ENCODE assay signal across 9 cellular contexts in the genomic region with DNA sequence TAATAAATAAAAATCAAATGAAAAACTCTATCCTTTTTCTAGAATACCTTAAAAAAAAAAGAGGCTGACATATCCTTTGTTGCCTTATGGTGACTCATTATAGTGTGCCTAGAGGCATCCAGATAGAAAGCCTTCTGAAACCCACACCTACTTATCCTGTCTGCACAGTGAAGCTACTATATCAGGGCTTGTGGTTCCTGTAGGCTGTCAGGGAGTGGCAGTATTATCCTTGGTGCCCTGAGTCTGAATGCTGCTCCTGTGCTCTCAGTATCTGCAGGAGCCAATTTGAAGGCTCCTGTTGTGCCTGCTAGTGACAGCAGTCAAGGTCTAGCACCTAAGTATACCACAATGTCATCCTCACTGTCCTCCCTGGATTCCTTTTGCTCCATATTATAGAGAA.
A peak's percentile ranks its signal among the peaks of the same experiment; 100 is the strongest.
DNase-seq lines count a peak whose midpoint lies in the region; ATAC-seq, FAIRE-seq and TF ChIP-seq lines count a peak whose summit lies in the region.
"Had no signal": no experiment of that assay in that cellular context is flagged by ENCODE, and none has a peak within 500 bp of the region (broad histone marks: within the 10 kb centered on the region; RNA-seq: fewer than 3 reads in every experiment).

No MANE protein-coding gene starts in this region.

- peaks cover 2% of the 10 kb centered on the region for H3K27me3 ChIP-seq in astrocyte (ENCODE audit: insufficient read depth, low read length)

- peak overlapping the region; percentile 68 for H3K27ac Mint-ChIP-seq in astrocyte (ENCODE audit: unreplicated experiment)

- no peaks in the 10 kb centered on the region for H3K79me2 ChIP-seq in astrocyte (ENCODE audit: insufficient read depth, low read length)

- no peaks in the 10 kb centered on the region for H3K36me3 Mint-ChIP-seq in astrocyte (ENCODE audit: low read depth, unreplicated experiment)

- no peak overlapping the region for H3K9ac ChIP-seq in astrocyte (ENCODE audit: low read length)

- H4K20me1 ChIP-seq in astrocyte (ENCODE audit: insufficient read depth, low read length): no peaks in the 10 kb centered on the region

- peak; percentile 22 for DNase-seq in ACHN
- DNase-seq in astrocyte (ENCODE audit: low read depth): peak; percentile 13
- no peak for DNase-seq in NCI-H1105 (lab: John Stamatoyannopoulos, UW)
- no peak for DNase-seq in GM10266 (ENCODE audit: extremely low spot score)
- no peak for DNase-seq in activated T-cell treated with anti-CD3 and anti-CD28 coated beads, Interleukin-2, amount 50 U/mL, for 1 hour

- no peak for TF ChIP-seq CTCF in astrocyte (IDR thresholded peaks at IDR 0.05; ENCODE audit: insufficient read depth, low read depth, low read length)
- TF ChIP-seq CTCF in GM10266 (IDR thresholded peaks at IDR 0.05; ENCODE audit: control insufficient read depth, insufficient read depth, low read depth, missing control alignments): no peak

- no peaks in the 10 kb centered on the region for H3K9me3 ChIP-seq in astrocyte (ENCODE audit: insufficient read depth, low read depth, low read length)

- no peak overlapping the region for H3K4me3 Mint-ChIP-seq in astrocyte (ENCODE audit: unreplicated experiment)

- peaks cover 2% of the 10 kb centered on the region for H3K9me3 Mint-ChIP-seq in astrocyte (ENCODE audit: unreplicated experiment)

- no peak overlapping the region for H2AFZ ChIP-seq in astrocyte (ENCODE audit: low read depth, low read length)

- ATAC-seq in GM19351 (IDR thresholded peaks at IDR 0.05; ENCODE audit: unreplicated experiment) (peak; percentile 39), HG03354 (IDR thresholded peaks at IDR 0.05; ENCODE audit: poor library complexity, severe bottlenecking, unreplicated experiment) (peak; percentile 82), HG03159 (IDR thresholded peaks at IDR 0.05; ENCODE audit: unreplicated experiment) (no peak)
- ATAC-seq: SK-N-SH treated with all-trans-retinoic acid at 6 μM for 48 hours had no signal

- peaks cover 14% of the 10 kb centered on the region for H3K4me1 Mint-ChIP-seq in astrocyte (ENCODE audit: low read depth, unreplicated experiment)

- peaks cover 9% of the 10 kb centered on the region for H3K4me1 ChIP-seq in astrocyte (ENCODE audit: insufficient read depth, low read length)

- no peak overlapping the region for H3K27ac ChIP-seq in astrocyte (ENCODE audit: low read depth, low read length)

- H3K36me3 ChIP-seq in astrocyte (ENCODE audit: insufficient read depth, low read length): no peaks in the 10 kb centered on the region

- no peak overlapping the region for H3K4me3 ChIP-seq in astrocyte (ENCODE audit: insufficient read depth, low read depth, low read length)

- no peak for FAIRE-seq in astrocyte (lab: Jason Lieb, UNC)

- H3K27me3 Mint-ChIP-seq in astrocyte (ENCODE audit: low read depth, unreplicated experiment): no peaks in the 10 kb centered on the region

- H3K4me2 ChIP-seq in astrocyte (ENCODE audit: low read length): peak overlapping the region; percentile 36

- in situ Hi-C loops in ACHN (cut with HindIII; ENCODE audit: low pct_ligation_motif_present, low pct_unique_long_range_greater_than_20kb, low sequenced_read_pairs): no loop called here

Comparison
In these comparisons a context has a peak if more than half of its experiments do, and no peak if none do; other contexts are left out.
1. DNase-seq: peak in ACHN (single experiment) and astrocyte (single experiment); none in NCI-H1105 (single experiment), GM10266 (single experiment) and activated T-cell treated with anti-CD3 and anti-CD28 coated beads, Interleukin-2, amount 50 U/mL, for 1 hour (single experiment).